In genomic region chr4:88027611-88028608, GRCh38 we compare ENCODE assay signal across 13 cellular contexts. TPM values are rescaled to one million over a fixed set of nuclear protein-coding genes. Genes with fewer than 3 reads are reported as not detected.
DNase-seq lines count a peak whose midpoint lies in the region; ATAC-seq and TF ChIP-seq lines count a peak whose summit lies in the region.
"Had no signal": no experiment of that assay in that cellular context is flagged by ENCODE, and none has a peak within 500 bp of the region (broad histone marks: within the 10 kb centered on the region; RNA-seq: fewer than 3 reads in every experiment).

No MANE protein-coding gene starts in this region.

- H3K4me2 ChIP-seq in mesenchymal stem cell (ENCODE audit: low read length, poor library complexity, severe bottlenecking) = no peak overlapping the region

- H2BK12ac ChIP-seq in mesenchymal stem cell (ENCODE audit: low read length in 2 of 2) = no peak overlapping the region

- peaks cover 33% of the 10 kb centered on the region for H3K79me1 ChIP-seq in mesenchymal stem cell (replicated peaks; ENCODE audit: low read length, poor library complexity, severe bottlenecking)

- no peak overlapping the region for H4K91ac ChIP-seq in mesenchymal stem cell (ENCODE audit: low read length)

- H3K4me3 Mint-ChIP-seq in brain = peak overlapping the region in 1 of 5 experiments; percentile 11
- H3K4me3 Mint-ChIP-seq: activated B cell treated with CpG ODN at 0.5 μM for 24 hours had no signal

- no peak overlapping the region for H3K23ac ChIP-seq in mesenchymal stem cell (ENCODE audit: low read length in 2 of 2)

- no peak overlapping the region for H2AFZ ChIP-seq in mesenchymal stem cell (ENCODE audit: low read depth, low read length)

- H3K14ac ChIP-seq in mesenchymal stem cell (ENCODE audit: low read length in 2 of 2) = no peak overlapping the region

- H2BK5ac ChIP-seq in mesenchymal stem cell (ENCODE audit: low read depth, low read length, poor library complexity, severe bottlenecking) = no peak overlapping the region

- H3K27ac ChIP-seq in mesenchymal stem cell (ENCODE audit: low read length, poor library complexity, severe bottlenecking) (peak overlapping the region; percentile 53), dorsolateral prefrontal cortex (peak overlapping the region in 28 of 59 donors; percentile 2 to 57 (median 30))

- H2AK5ac ChIP-seq in mesenchymal stem cell (ENCODE audit: low read length, severe bottlenecking) = no peak overlapping the region

- peaks cover 21 to 50% of the 10 kb centered on the region in 2 experiments for H3K36me3 ChIP-seq in mesenchymal stem cell (ENCODE audit: control insufficient read depth in 1 of 2, insufficient read depth in 2 of 2, low read depth in 1 of 2, low read length in 2 of 2)
- H3K36me3 ChIP-seq in HAP-1 (replicated peaks) = no peaks in the 10 kb centered on the region; the same call in none of the 2 replicates

- no peak overlapping the region for H3K4ac ChIP-seq in mesenchymal stem cell (ENCODE audit: low read depth in 1 of 2, low read length in 2 of 2)

- no peak for ATAC-seq in HG03097 (IDR thresholded peaks at IDR 0.05; ENCODE audit: low FRiP score, unreplicated experiment)
- ATAC-seq: HCT116 had no signal

- H3K4me1 ChIP-seq in mesenchymal stem cell (ENCODE audit: control insufficient read depth, insufficient read depth, low read depth, low read length) (peaks cover 1% of the 10 kb centered on the region), HAP-1 (no peaks in the 10 kb centered on the region)

- H2BK120ac ChIP-seq in mesenchymal stem cell (ENCODE audit: low read depth, low read length) = no peak overlapping the region

- intact Hi-C loops in dorsolateral prefrontal cortex (cut with DNase I) = no loop called here

- peaks cover 79% of the 10 kb centered on the region for H3K36me3 Mint-ChIP-seq in brain

- DNase-seq in AG09319 (ENCODE audit: extremely low read depth, low read depth) (peak; percentile 68), M059J (ENCODE audit: low read depth) (peak; percentile 93), mesenchymal stem cell (peak; percentile 94), dorsolateral prefrontal cortex (no peak), HAP-1 (ENCODE audit: low spot score in 2 of 2) (no peak), GM10248 (ENCODE audit: extremely low spot score) (no peak)
- DNase-seq: activated B cell treated with CpG ODN at 0.5 μM for 24 hours, NCI-H1436, sigmoid colon had no signal

- in situ Hi-C loops in HAP-1 (cut with MboI; ENCODE audit: low sequenced_read_pairs) = no loop called here

- no peaks in the 10 kb centered on the region for H3K27me3 ChIP-seq in mesenchymal stem cell (ENCODE audit: control insufficient read depth in 1 of 2, insufficient read depth in 1 of 2, low read length in 2 of 2)
- no peaks in the 10 kb centered on the region for H3K27me3 ChIP-seq in dorsolateral prefrontal cortex
- no peaks in the 10 kb centered on the region for H3K27me3 ChIP-seq in HAP-1 (ENCODE audit: low read depth)
- H3K27me3 ChIP-seq: esophagus muscularis mucosa, sigmoid colon had no signal

- H3K18ac ChIP-seq in mesenchymal stem cell (ENCODE audit: low read depth in 1 of 2, low read length in 2 of 2) = peak overlapping the region in 1 of 2 experiments; percentile 28

- H3K9me3 Mint-ChIP-seq in brain = peaks cover 9 to 17% (median 16%) of the 10 kb centered on the region in 5 experiments

- H3K27me3 Mint-ChIP-seq in brain = no peaks in the 10 kb centered on the region
- H3K27me3 Mint-ChIP-seq: activated B cell treated with CpG ODN at 0.5 μM for 24 hours had no signal

- 14% methylated on average over 2 of the region's 4 CpGs for WGBS in mesenchymal stem cell

- CTCF ChIA-PET in GM10248 (lab: Yijun Ruan, JAX) = no interaction called here

- peak overlapping the region in 1 of 2 experiments; percentile 33 for H3K4me3 ChIP-seq in mesenchymal stem cell (ENCODE audit: insufficient read depth in 1 of 2, low read depth in 1 of 2, low read length in 2 of 2)
- H3K4me3 ChIP-seq in dorsolateral prefrontal cortex = no peak overlapping the region
- no peak overlapping the region for H3K4me3 ChIP-seq in HAP-1
- H3K4me3 ChIP-seq: esophagus muscularis mucosa, sigmoid colon had no signal

- peak overlapping the region; percentile 68 for H3K9ac ChIP-seq in mesenchymal stem cell (ENCODE audit: low read length)

- H3K27ac Mint-ChIP-seq in brain = peak overlapping the region in 3 of 5 experiments; percentile 51 to 69 (median 53)
- H3K27ac Mint-ChIP-seq: activated B cell treated with CpG ODN at 0.5 μM for 24 hours had no signal

- no peak overlapping the region for H4K8ac ChIP-seq in mesenchymal stem cell (ENCODE audit: low read length)

- H2BK15ac ChIP-seq in mesenchymal stem cell (ENCODE audit: low read depth, poor library complexity, severe bottlenecking) = no peak overlapping the region

- peaks cover 21% of the 10 kb centered on the region for H3K4me1 Mint-ChIP-seq in brain
- H3K4me1 Mint-ChIP-seq: activated B cell treated with CpG ODN at 0.5 μM for 24 hours had no signal

- peaks cover 19% of the 10 kb centered on the region for H3K9me3 ChIP-seq in mesenchymal stem cell (ENCODE audit: control insufficient read depth, low read length)
- H3K9me3 ChIP-seq in HAP-1 = peaks cover 10% of the 10 kb centered on the region
- H3K9me3 ChIP-seq: sigmoid colon had no signal

- POLR2A ChIA-PET in GM10248 (lab: Yijun Ruan, JAX) = no interaction called here

- TF ChIP-seq CTCF in AG09319 (IDR thresholded peaks at IDR 0.05; ENCODE audit: low read depth, low read length) (no peak), brain (conservative IDR thresholded peaks at IDR 0.05) (no peak), dorsolateral prefrontal cortex (IDR thresholded peaks at IDR 0.05 in 54 of 56, conservative IDR thresholded peaks at IDR 0.05 in 2 of 56; ENCODE audit: low read depth in 1 of 56, partially characterized antibody in 56 of 56) (no peak), GM10248 (IDR thresholded peaks at IDR 0.05; ENCODE audit: control extremely low read depth, extremely low read depth, low read depth, missing control alignments) (no peak)

RNA-seq across cellular contexts. Expression of gene PKD2, which starts 20.5 kb away (rescaled TPM):
- 19.5 and 26.4 TPM in 2 replicates for total RNA-seq in M059J (2014; rRNA removed; shearing (Covaris generic))
- 3.0 TPM for polyA plus RNA-seq in brain (ENCODE audit: insufficient read depth, low read depth, low replicate concordance)
- 32.4 TPM for polyA plus RNA-seq in mesenchymal stem cell (2013, experiment 1 of 2)
- polyA plus RNA-seq in mesenchymal stem cell (2013, experiment 2 of 2) = 32.9 TPM
- total RNA-seq in dorsolateral prefrontal cortex = 10 to 100 TPM; 29.7 to 60.9 (median 40.7) TPM

RNA-seq across cellular contexts. Expression of gene SPP1, which starts 52.4 kb away (rescaled TPM):
- total RNA-seq in M059J (2014; rRNA removed; shearing (Covaris generic)) = 6.1 and 6.4 TPM in 2 replicates
- polyA plus RNA-seq in brain (ENCODE audit: insufficient read depth, low read depth, low replicate concordance) = 368 TPM
- polyA plus RNA-seq in mesenchymal stem cell (2013, experiment 1 of 2) = 14.7 TPM
- polyA plus RNA-seq in mesenchymal stem cell (2013, experiment 2 of 2) = 14.8 TPM
- total RNA-seq in dorsolateral prefrontal cortex = 1,000 to 10,000 TPM in 7 of 120 experiments, 100 to 1,000 TPM in 112, 10 to 100 TPM in 1; 91.5 to 1,848 (median 415) TPM
- total RNA-seq: activated B cell treated with CpG ODN at 0.5 μM for 24 hours had no signal

Comparison
In these comparisons a context has a peak if more than half of its experiments do, and no peak if none do; other contexts are left out.
1. DNase-seq: peak in AG09319 (single experiment), M059J (single experiment) and mesenchymal stem cell (single experiment); none in dorsolateral prefrontal cortex (0 of 10), HAP-1 (0 of 2) and GM10248 (single experiment).
2. RNA of gene SPP1, which starts 52.4 kb away (total RNA-seq): 91.5 to 1,848 TPM in dorsolateral prefrontal cortex; 6.1 to 6.4 TPM in M059J; every median in the first group is over 10 times any median in the second.